Comparison of ENCODE assay signal across 8 cellular contexts in the genomic region with DNA sequence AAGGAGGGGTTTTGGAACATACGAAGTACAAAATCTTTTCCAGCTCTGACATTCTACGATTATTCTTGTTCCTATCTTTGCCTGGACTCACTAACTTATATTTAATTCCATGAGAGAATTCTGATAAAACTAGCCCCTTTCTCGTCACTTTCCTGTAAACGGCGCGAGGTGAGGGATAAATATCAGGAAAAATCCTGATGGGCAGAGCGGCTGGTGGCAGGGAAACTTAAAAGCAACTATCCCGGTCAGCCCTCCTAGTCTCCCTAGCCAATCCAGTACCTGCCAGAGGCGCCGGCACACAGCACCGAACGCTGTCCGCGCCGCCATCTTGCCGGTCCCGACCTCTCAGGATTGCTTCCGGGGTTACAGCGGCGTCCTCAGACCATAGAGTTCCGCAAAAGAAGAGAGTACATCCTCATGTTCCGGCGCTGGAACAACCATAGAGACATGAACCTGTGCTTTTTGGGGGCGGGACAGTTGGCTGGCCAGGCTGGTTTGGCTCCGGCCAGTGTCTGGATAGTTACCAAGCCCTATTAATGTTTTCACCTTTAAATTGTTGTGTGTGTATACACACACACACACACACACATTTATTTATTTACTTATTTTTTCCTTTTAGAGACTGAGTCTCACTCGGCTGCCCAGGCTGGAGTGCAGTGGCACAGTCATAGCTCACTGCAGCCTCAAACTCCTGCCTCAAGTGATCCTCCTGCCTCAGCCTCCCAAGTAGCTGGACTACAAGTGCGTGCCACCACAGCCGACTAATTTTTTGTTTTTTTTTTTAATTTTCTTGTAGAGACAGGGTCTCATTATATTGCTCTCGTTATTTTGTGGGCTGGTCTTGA. TPM values are rescaled to one million over a fixed set of nuclear protein-coding genes. Genes with fewer than 3 reads are reported as not detected.
DNase-seq lines count a peak whose midpoint lies in the region; ATAC-seq and TF ChIP-seq lines count a peak whose summit lies in the region.

A gene (minus strand): TSS at position 339 of the 845 bp plus-strand sequence. CDS start 12 bp downstream, at position 327.

- no peaks in the 10 kb centered on the region for H3K9me3 Mint-ChIP-seq in activated naive CD8-positive, alpha-beta T cell treated with anti-CD3 and anti-CD28 coated beads, Interleukin-2, amount 10 ng/mL, durations not matched to agents 7 days and 5 days

- no peaks in the 10 kb centered on the region for H3K9me3 ChIP-seq in SU-DHL-6 (ENCODE audit: insufficient read depth, low read length)
- no peaks in the 10 kb centered on the region for H3K9me3 ChIP-seq in ovary
- H3K9me3 ChIP-seq in thyroid gland: no peaks in the 10 kb centered on the region

- H3K9me2 ChIP-seq in SU-DHL-6 (replicated peaks; ENCODE audit: insufficient read depth, low read length): no peaks in the 10 kb centered on the region

- peak within 1 kb of the TSS; percentile 74 for H2AFZ ChIP-seq in SU-DHL-6 (ENCODE audit: low read depth, low read length, severe bottlenecking)

- 6 to 8% (median 7%) methylated on average over 29 of the region's 29 CpGs for WGBS in ovary, 3 donors
- WGBS in thyroid gland, 2 donors: 10 to 11% methylated on average over 28 to 29 of the region's 29 CpGs

- H3K27ac ChIP-seq in SU-DHL-6 (ENCODE audit: low read depth, low read length) (0 out of 2 replicates have a peak within 1 kb of the TSS, but pooled peaks have one; percentile 6), ovary (no peak within 1 kb of the TSS), thyroid gland (peak within 1 kb of the TSS in 2 of 3 donors; percentile 59 to 74)

- peaks cover 5% of the 10 kb centered on the region for H3K36me3 Mint-ChIP-seq in activated naive CD8-positive, alpha-beta T cell treated with anti-CD3 and anti-CD28 coated beads, Interleukin-2, amount 10 ng/mL, durations not matched to agents 7 days and 5 days

- H3K79me2 ChIP-seq in SU-DHL-6 (ENCODE audit: insufficient read depth, low read length): peaks cover 32% of the 10 kb centered on the region

- peak within 1 kb of the TSS; percentile 90 for H3K27ac Mint-ChIP-seq in activated naive CD8-positive, alpha-beta T cell treated with anti-CD3 and anti-CD28 coated beads, Interleukin-2, amount 10 ng/mL, durations not matched to agents 7 days and 5 days

- ATAC-seq in HG02678 (IDR thresholded peaks at IDR 0.05; ENCODE audit: unreplicated experiment) (peak; percentile 99), Right ventricle myocardium inferior (peak; percentile 99)
- peak; percentile 99 for ATAC-seq in activated naive CD8-positive, alpha-beta T cell treated with anti-CD3 and anti-CD28 coated beads, Interleukin-2, amount 10 ng/mL, durations not matched to agents 7 days and 5 days (ENCODE audit: low read depth)

- DNase-seq in NCI-H128 (lab: John Stamatoyannopoulos, UW; ENCODE audit: unreplicated experiment) (peak; percentile 78), Right ventricle myocardium inferior (ENCODE audit: missing footprints) (peak; percentile 94), ovary (peak; percentile 89 to 93 (median 91)), thyroid gland (peak; percentile 95)
- peak; percentile 86 for DNase-seq in activated naive CD8-positive, alpha-beta T cell treated with anti-CD3 and anti-CD28 coated beads, Interleukin-2, amount 10 ng/mL, durations not matched to agents 7 days and 5 days

- H3K4me2 ChIP-seq in SU-DHL-6 (ENCODE audit: low read depth, low read length, poor library complexity, severe bottlenecking): peak within 1 kb of the TSS; percentile 85

- TF ChIP-seq EP300 in ovary (IDR thresholded peaks at IDR 0.05): no peak

- TF ChIP-seq CTCF in SU-DHL-6 (IDR thresholded peaks at IDR 0.05; ENCODE audit: insufficient read depth, low read length, poor library complexity, severe bottlenecking) (no peak), ovary (IDR thresholded peaks at IDR 0.05) (no peak), thyroid gland (IDR thresholded peaks at IDR 0.05) (peak in 1 of 6 experiments; percentile 38)

- H3K27me3 ChIP-seq in SU-DHL-6 (ENCODE audit: low read length) (no peaks in the 10 kb centered on the region), ovary (no peaks in the 10 kb centered on the region), thyroid gland (no peaks in the 10 kb centered on the region)

- H3K4me1 Mint-ChIP-seq in activated naive CD8-positive, alpha-beta T cell treated with anti-CD3 and anti-CD28 coated beads, Interleukin-2, amount 10 ng/mL, durations not matched to agents 7 days and 5 days: peaks cover 20% of the 10 kb centered on the region

- H3K9ac ChIP-seq in SU-DHL-6 (ENCODE audit: low read length): peak within 1 kb of the TSS; percentile 72

- peaks cover 23% of the 10 kb centered on the region for H3F3A ChIP-seq in SU-DHL-6 (ENCODE audit: insufficient read depth)

- peak within 1 kb of the TSS; percentile 90 for H3K4me3 Mint-ChIP-seq in activated naive CD8-positive, alpha-beta T cell treated with anti-CD3 and anti-CD28 coated beads, Interleukin-2, amount 10 ng/mL, durations not matched to agents 7 days and 5 days

- POLR2A ChIA-PET in activated naive CD8-positive, alpha-beta T cell treated with anti-CD3 and anti-CD28 coated beads, Interleukin-2, amount 10 ng/mL, durations not matched to agents 7 days and 5 days (lab: Charles Lee): interaction anchor here (0.8 to 1.4 kb wide), 5 partner anchors 38 to 430 kb away, joined by 3 to 4 read pairs (median 4); a partner anchor contains a TSS

- peak; percentile 88 for TF ChIP-seq POLR2A in GM10847 (IDR thresholded peaks at IDR 0.05; ENCODE audit: extremely low read depth, insufficient read length)
- TF ChIP-seq POLR2A in ovary (IDR thresholded peaks at IDR 0.05): peak; percentile 89
- peak in 1 of 2 donors; percentile 77 for TF ChIP-seq POLR2A in thyroid gland (IDR thresholded peaks at IDR 0.05)

- no peaks in the 10 kb centered on the region for H3K27me3 Mint-ChIP-seq in activated naive CD8-positive, alpha-beta T cell treated with anti-CD3 and anti-CD28 coated beads, Interleukin-2, amount 10 ng/mL, durations not matched to agents 7 days and 5 days

- intact Hi-C loops in Right ventricle myocardium inferior (cut with DNase I) (loop anchor here (5.0 kb wide), 2 partner anchors 330 to 430 kb away; a partner anchor contains a TSS), ovary (cut with DNase I) (loop anchor here in 1 of 4 donors (5.0 kb wide), 1 partner anchor 315 kb away; no protein-coding TSS in a partner anchor), thyroid gland (cut with DNase I) (loop anchor here (5.0 to 10.0 kb wide), 2 partner anchors 295 to 433 kb away; a partner anchor contains a TSS)

- peaks cover 16% of the 10 kb centered on the region for H3K36me3 ChIP-seq in SU-DHL-6 (ENCODE audit: low read length)
- H3K36me3 ChIP-seq in ovary: peaks cover 2% of the 10 kb centered on the region
- peaks cover 7 to 9% of the 10 kb centered on the region in 2 donors for H3K36me3 ChIP-seq in thyroid gland

- peak within 1 kb of the TSS; percentile 64 for H3K4me3 ChIP-seq in SU-DHL-6 (ENCODE audit: insufficient read depth, low read length, poor library complexity, severe bottlenecking)
- peak within 1 kb of the TSS; percentile 73 for H3K4me3 ChIP-seq in ovary
- peak within 1 kb of the TSS; percentile 14 to 69 (median 68) for H3K4me3 ChIP-seq in thyroid gland (replicated peaks in 1 of 3)

- H4K20me1 ChIP-seq in SU-DHL-6 (ENCODE audit: low read depth, low read length): no peaks in the 10 kb centered on the region

- H3K4me1 ChIP-seq in ovary (ENCODE audit: insufficient read depth) (peaks cover 6% of the 10 kb centered on the region), thyroid gland (peaks cover 7 to 15% of the 10 kb centered on the region in 2 donors)

RNA-seq across cellular contexts. Expression of the gene that starts here (rescaled TPM):
- total RNA-seq in activated naive CD8-positive, alpha-beta T cell treated with anti-CD3 and anti-CD28 coated beads, Interleukin-2, amount 10 ng/mL, durations not matched to agents 7 days and 5 days: 10 to 100 TPM; 28.5 to 29.9 TPM
- total RNA-seq in Right ventricle myocardium inferior (62.3 TPM), ovary (10 to 100 TPM; 14.9 to 30.5 (median 24.6) TPM), thyroid gland (10 to 100 TPM; 35.2 to 42.5 (median 36.9) TPM)
- 10 to 100 TPM; 19.4 to 37.3 TPM for polyA plus RNA-seq in ovary

Comparison
In these comparisons a context has a peak if more than half of its experiments do, and no peak if none do; other contexts are left out.
1. H3K27ac ChIP-seq: peak in SU-DHL-6 (single experiment) and thyroid gland (2 of 3); none in ovary (0 of 2).
2. Peak in every context shown above with its lines, with median percentiles within 50 percentile points of each other: ATAC-seq, DNase-seq and H3K4me3 ChIP-seq.